Comparison of ENCODE assay signal across 10 cellular contexts in genomic region chr5:139473565-139473964, GRCh38.
DNase-seq lines count a peak whose midpoint lies in the region; ATAC-seq and TF ChIP-seq lines count a peak whose summit lies in the region.
"Had no signal": no experiment of that assay in that cellular context is flagged by ENCODE, and none has a peak within 500 bp of the region (broad histone marks: within the 10 kb centered on the region; RNA-seq: fewer than 3 reads in every experiment).

No MANE protein-coding gene starts in this region.

- no peak for DNase-seq in SK-N-MC (ENCODE audit: low read depth, low spot score)
- DNase-seq in NCI-H446 treated with DMSO at 0.1 percent for 48 hours (lab: John Stamatoyannopoulos, UW): no peak
- DNase-seq in GM10248 (ENCODE audit: extremely low spot score): no peak
- DNase-seq: activated CD4-positive, alpha-beta T cell treated with anti-CD3 and anti-CD28 coated beads, Interleukin-2, amount 50 U/mL, for 4 hours; hippocampal formation; NCI-H2081; stimulated activated CD4-positive, alpha-beta T cell treated with anti-CD3 and anti-CD28 coated beads, Interleukin-4, amount 100 ng/mL, for 4 hours had no signal

- H3K36me3 ChIP-seq in BLaER1 treated with 17β-estradiol and CSF1 and Interleukin-3, amounts not matched to agents 10 nM and 100 nM: peaks cover 0 to 46% (median 26%) of the 10 kb centered on the region in 11 experiments; a peak in 17 of 22 replicates
- H3K36me3 ChIP-seq in SK-N-MC (ENCODE audit: insufficient read depth, low read length) (peaks cover 9% of the 10 kb centered on the region; the same call in 1 of the 2 replicates), iPS-15b (ENCODE audit: control insufficient read depth, insufficient read depth, low read length) (no peaks in the 10 kb centered on the region)

- H3K4me2 ChIP-seq in BLaER1 treated with 17β-estradiol and CSF1 and Interleukin-3, amounts not matched to agents 10 nM and 100 nM: peak overlapping the region; percentile 77 to 100 (median 95)

- CTCF ChIA-PET in GM10248 (lab: Yijun Ruan, JAX): interaction anchor here (0.9 to 1.8 kb wide), 8 partner anchors 9 to 48 kb away, joined by 3 to 5 read pairs (median 4); partner anchors contain the start of gene STING1

- no peak for TF ChIP-seq CTCF in GM10248 (IDR thresholded peaks at IDR 0.05; ENCODE audit: control extremely low read depth, extremely low read depth, low read depth, missing control alignments)

- H3K4me1 ChIP-seq in BLaER1 treated with 17β-estradiol and CSF1 and Interleukin-3, amounts not matched to agents 10 nM and 100 nM: peaks cover 80 to 100% (median 100%) of the 10 kb centered on the region in 10 experiments
- peaks cover 11% of the 10 kb centered on the region for H3K4me1 ChIP-seq in iPS-15b (ENCODE audit: control insufficient read depth, insufficient read depth, low read length)

- peak overlapping the region in 9 of 11 experiments; percentile 26 to 95 (median 68); a peak in 13 of 22 replicates for H3K9ac ChIP-seq in BLaER1 treated with 17β-estradiol and CSF1 and Interleukin-3, amounts not matched to agents 10 nM and 100 nM
- H3K9ac ChIP-seq in SK-N-MC (ENCODE audit: insufficient read length) (peak overlapping the region; percentile 26), iPS-15b (ENCODE audit: low read depth, low read length) (peak overlapping the region; percentile 3)

- POLR2A ChIA-PET in GM10248 (lab: Yijun Ruan, JAX): no interaction called here

- H3K9me3 ChIP-seq in BLaER1 treated with 17β-estradiol and CSF1 and Interleukin-3, amounts not matched to agents 10 nM and 100 nM (replicated peaks in 1 of 11): no peaks in the 10 kb centered on the region
- H3K9me3 ChIP-seq in SK-N-MC (ENCODE audit: low read depth, low read length): no peaks in the 10 kb centered on the region
- no peaks in the 10 kb centered on the region for H3K9me3 ChIP-seq in iPS-15b (ENCODE audit: control insufficient read depth, insufficient read depth, low read length)

- peak overlapping the region in 2 of 10 experiments; percentile 42 to 53; a peak in 4 of 20 replicates for H3K4me3 ChIP-seq in BLaER1 treated with 17β-estradiol and CSF1 and Interleukin-3, amounts not matched to agents 10 nM and 100 nM
- H3K4me3 ChIP-seq in SK-N-MC (no peak overlapping the region), iPS-15b (ENCODE audit: low read depth, low read length) (no peak overlapping the region)

- peaks cover 0 to 38% (median 0%) of the 10 kb centered on the region in 11 experiments; a peak in 7 of 22 replicates for H4K20me1 ChIP-seq in BLaER1 treated with 17β-estradiol and CSF1 and Interleukin-3, amounts not matched to agents 10 nM and 100 nM

- peak overlapping the region in 9 of 11 experiments; percentile 46 to 92 (median 84); a peak in 17 of 22 replicates for H3K27ac ChIP-seq in BLaER1 treated with 17β-estradiol and CSF1 and Interleukin-3, amounts not matched to agents 10 nM and 100 nM
- no peak overlapping the region for H3K27ac ChIP-seq in SK-N-MC

- no peaks in the 10 kb centered on the region for H3K27me3 ChIP-seq in BLaER1 treated with 17β-estradiol and CSF1 and Interleukin-3, amounts not matched to agents 10 nM and 100 nM
- H3K27me3 ChIP-seq in iPS-15b (ENCODE audit: control insufficient read depth, insufficient read depth, low read length): no peaks in the 10 kb centered on the region

- ATAC-seq in HG02970 (IDR thresholded peaks at IDR 0.05; ENCODE audit: low FRiP score, unreplicated experiment): no peak

Comparison
In these comparisons a context has a peak if more than half of its experiments do, and no peak if none do; other contexts are left out.
1. H3K9ac ChIP-seq: peak in every context shown above with its lines; median percentile 68 in BLaER1 treated with 17β-estradiol and CSF1 and Interleukin-3, amounts not matched to agents 10 nM and 100 nM; 26 in SK-N-MC; 3 in iPS-15b.